ENCODE assay signal across 13 cellular contexts in genomic region chr1:23444104-23444533, GRCh38. TPM values are rescaled to one million over a fixed set of nuclear protein-coding genes. Genes with fewer than 3 reads are reported as not detected.
DNase-seq lines count a peak whose midpoint lies in the region; ATAC-seq and TF ChIP-seq lines count a peak whose summit lies in the region.
"Had no signal": no experiment of that assay in that cellular context is flagged by ENCODE, and none has a peak within 500 bp of the region (broad histone marks: within the 10 kb centered on the region; RNA-seq: fewer than 3 reads in every experiment).

No MANE protein-coding gene starts in this region.

- H3K4me1 Mint-ChIP-seq in T-cell = no peaks in the 10 kb centered on the region
- H3K4me1 Mint-ChIP-seq: stimulated activated effector memory CD8-positive, alpha-beta T cell treated with anti-CD3 and anti-CD28 coated beads, Interleukin-12 subunit alpha, Interleukin-12 subunit beta, amount 100 ng/mL, for 72 hours had no signal

- H3K27ac ChIP-seq in gastroesophageal sphincter = peak overlapping the region in 3 of 4 donors; percentile 33 to 58 (median 53)
- H3K27ac ChIP-seq in MM.1S (ENCODE audit: low read length) = no peak overlapping the region

- H3K4me1 ChIP-seq in gastroesophageal sphincter = peaks cover 0 to 22% (median 0%) of the 10 kb centered on the region in 3 donors
- 0 out of 2 replicates have a peak, but pooled peaks cover 4% of the 10 kb centered on the region for H3K4me1 ChIP-seq in MM.1S (ENCODE audit: low read length)

- peak; percentile 94 for ATAC-seq in gastroesophageal sphincter
- no peak for ATAC-seq in HG03457 (IDR thresholded peaks at IDR 0.05; ENCODE audit: unreplicated experiment)
- no peak for ATAC-seq in T-cell (replicated peaks in 1 of 4)
- ATAC-seq: stimulated activated effector memory CD8-positive, alpha-beta T cell treated with anti-CD3 and anti-CD28 coated beads, Interleukin-12 subunit alpha, Interleukin-12 subunit beta, amount 100 ng/mL, for 72 hours had no signal

- H3K36me3 Mint-ChIP-seq in T-cell = no peaks in the 10 kb centered on the region
- H3K36me3 Mint-ChIP-seq: stimulated activated effector memory CD8-positive, alpha-beta T cell treated with anti-CD3 and anti-CD28 coated beads, Interleukin-12 subunit alpha, Interleukin-12 subunit beta, amount 100 ng/mL, for 72 hours had no signal

- in situ Hi-C loops in SK-MEL-5 (cut with HindIII; ENCODE audit: low pct_unique_long_range_greater_than_20kb, low sequenced_read_pairs) = no loop called here

- H3K36me3 ChIP-seq in gastroesophageal sphincter (peaks cover 0 to 79% of the 10 kb centered on the region in 2 donors), MM.1S (replicated peaks; ENCODE audit: insufficient read depth, low read length) (no peaks in the 10 kb centered on the region)

- no peaks in the 10 kb centered on the region for H3F3A ChIP-seq in MM.1S (ENCODE audit: insufficient read depth, low read length)

- no peak for TF ChIP-seq POLR2A in gastroesophageal sphincter (IDR thresholded peaks at IDR 0.05)

- H3K27me3 ChIP-seq in gastroesophageal sphincter = no peaks in the 10 kb centered on the region
- no peaks in the 10 kb centered on the region for H3K27me3 ChIP-seq in MM.1S (replicated peaks; ENCODE audit: insufficient read depth, low read length)

- no peak overlapping the region for H3K27ac Mint-ChIP-seq in T-cell
- H3K27ac Mint-ChIP-seq: HFFc6; stimulated activated effector memory CD8-positive, alpha-beta T cell treated with anti-CD3 and anti-CD28 coated beads, Interleukin-12 subunit alpha, Interleukin-12 subunit beta, amount 100 ng/mL, for 72 hours had no signal

- no peaks in the 10 kb centered on the region for H3K9me3 ChIP-seq in gastroesophageal sphincter
- H3K9me3 ChIP-seq in MM.1S (replicated peaks; ENCODE audit: insufficient read depth, low read length) = no peaks in the 10 kb centered on the region

- no peaks in the 10 kb centered on the region for H3K27me3 Mint-ChIP-seq in T-cell

- no peaks in the 10 kb centered on the region for H3K79me2 ChIP-seq in MM.1S (ENCODE audit: low read length)

- CTCF ChIA-PET in T-cell (lab: Charles Lee) = no interaction called here

- H3K9me3 Mint-ChIP-seq in T-cell = no peaks in the 10 kb centered on the region
- H3K9me3 Mint-ChIP-seq: HFFc6; stimulated activated effector memory CD8-positive, alpha-beta T cell treated with anti-CD3 and anti-CD28 coated beads, Interleukin-12 subunit alpha, Interleukin-12 subunit beta, amount 100 ng/mL, for 72 hours had no signal

- H3K4me3 Mint-ChIP-seq in T-cell = no peak overlapping the region
- H3K4me3 Mint-ChIP-seq: HFFc6; stimulated activated effector memory CD8-positive, alpha-beta T cell treated with anti-CD3 and anti-CD28 coated beads, Interleukin-12 subunit alpha, Interleukin-12 subunit beta, amount 100 ng/mL, for 72 hours had no signal

- H4K20me1 ChIP-seq in MM.1S (ENCODE audit: insufficient read depth, low read length) = no peaks in the 10 kb centered on the region

- H2AFZ ChIP-seq in MM.1S (ENCODE audit: low read length) = no peak overlapping the region

- no peak overlapping the region for H3K9ac ChIP-seq in MM.1S (ENCODE audit: low read length)

- TF ChIP-seq CTCF in gastroesophageal sphincter (IDR thresholded peaks at IDR 0.05) (no peak), MM.1S (IDR thresholded peaks at IDR 0.05; ENCODE audit: low read length) (no peak)

- TF ChIP-seq EP300 in gastroesophageal sphincter (IDR thresholded peaks at IDR 0.05) = no peak

- no peaks in the 10 kb centered on the region for H3K9me2 ChIP-seq in MM.1S (replicated peaks; ENCODE audit: insufficient read depth, low read length)

- H3K4me3 ChIP-seq in gastroesophageal sphincter (no peak overlapping the region), MM.1S (ENCODE audit: low read length) (no peak overlapping the region)

- DNase-seq in AG08395 (ENCODE audit: low spot score) (peak; percentile 89), SK-MEL-5 (ENCODE audit: low read depth, low spot score) (peak; percentile 43), putamen (ENCODE audit: low spot score) (peak; percentile 70), T-cell (no peak), MM.1S (no peak), GDM1 (lab: John Stamatoyannopoulos, UW) (no peak)
- DNase-seq: activated CD4-positive, alpha-beta T cell treated with anti-CD3 and anti-CD28 coated beads, Interleukin-2, amount 50 U/mL, for 4 hours; foreskin melanocyte; HFFc6; NCI-H69 had no signal

- H3K4me2 ChIP-seq in MM.1S (ENCODE audit: low read depth, low read length) = no peak overlapping the region

- WGBS in gastroesophageal sphincter (ENCODE audit: low coverage in 1 of 2), 2 donors = 82% methylated on average over 3 of the region's 4 CpGs; no CpG with 5 or more reads in 1 of the 2 donors

- POLR2A ChIA-PET in T-cell (lab: Charles Lee) = no interaction called here

RNA-seq across cellular contexts. Expression of gene TCEA3, which starts 19.6 kb away (rescaled TPM):
- 0.05 TPM in 1 of 2 replicates, not detected in the other for total RNA-seq in SK-MEL-5 (2014; rRNA removed; shearing (Covaris generic))
- not detected in 2 replicates for polyA plus RNA-seq in SK-MEL-5 (2015; cell fraction: cytosol; rRNA removed)
- polyA plus RNA-seq in SK-MEL-5 (2015; cell fraction: nucleus; rRNA removed) = 0.31 TPM in 1 of 2 replicates, not detected in the other
- total RNA-seq in gastroesophageal sphincter (10 to 100 TPM; 21.4 to 45.8 (median 26.6) TPM), T-cell (10 to 100 TPM; 16.1 to 39.9 (median 32.4) TPM)

RNA-seq across cellular contexts. Expression of gene ASAP3, which starts 39.9 kb away (rescaled TPM):
- total RNA-seq in SK-MEL-5 (2014; rRNA removed; shearing (Covaris generic)) = 7.0 and 7.1 TPM in 2 replicates
- 6.7 and 10.1 TPM in 2 replicates for polyA plus RNA-seq in SK-MEL-5 (2015; cell fraction: cytosol; rRNA removed)
- polyA plus RNA-seq in SK-MEL-5 (2015; cell fraction: nucleus; rRNA removed) = 18.8 and 24.5 TPM in 2 replicates
- total RNA-seq in gastroesophageal sphincter (10 to 100 TPM; 21.3 to 37.7 (median 31.0) TPM), T-cell (1 to 10 TPM; 1.2 to 2.8 (median 2.1) TPM)

Comparison
In these comparisons a context has a peak if more than half of its experiments do, and no peak if none do; other contexts are left out.
1. DNase-seq: peak in AG08395 (single experiment), SK-MEL-5 (single experiment) and putamen (single experiment); none in T-cell (0 of 34), MM.1S (single experiment) and GDM1 (single experiment).
2. RNA of gene TCEA3, which starts 19.6 kb away (total RNA-seq): 16.1 to 39.9 TPM in T-cell and 21.4 to 45.8 TPM in gastroesophageal sphincter; 0.05 TPM in SK-MEL-5; every median in the first group is over 10 times any median in the second.